ENCODE assay signal across 16 cellular contexts in the genomic region with DNA sequence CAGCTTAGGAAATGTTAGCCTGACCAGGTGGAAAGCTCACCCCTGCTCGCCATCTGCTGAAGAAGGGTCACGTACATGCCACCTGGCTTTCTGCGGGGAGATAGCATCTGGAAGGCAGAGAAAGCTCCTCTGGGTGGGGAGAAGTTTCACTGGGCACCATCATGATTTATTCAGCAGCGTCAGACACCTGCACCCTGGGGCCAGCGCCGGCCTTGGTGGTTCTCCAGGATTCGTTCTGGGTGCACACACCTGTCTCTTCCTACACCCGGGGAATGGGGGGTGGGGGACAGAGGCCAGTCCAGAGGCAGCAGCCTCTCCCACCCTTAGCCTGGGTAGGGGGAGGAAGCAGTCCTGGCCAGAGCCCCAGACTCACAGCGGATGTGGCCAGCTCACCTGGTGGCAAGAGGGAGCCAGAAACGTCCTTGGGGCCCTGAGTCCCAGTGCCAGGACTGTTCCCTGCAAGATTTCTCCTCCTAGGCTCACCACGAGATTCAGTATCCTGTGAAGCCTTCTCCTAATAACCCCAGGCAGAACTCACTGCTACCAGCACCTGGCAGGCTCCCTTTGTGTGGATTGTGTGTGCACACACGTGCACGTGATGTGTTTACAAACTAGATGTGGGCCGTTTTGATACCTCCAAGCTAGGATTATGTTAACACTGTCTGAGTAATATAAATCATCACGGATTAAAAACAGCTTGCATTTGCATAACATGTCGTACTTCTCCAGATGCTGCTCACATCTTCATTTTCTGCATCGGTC. TPM values are rescaled to one million over a fixed set of nuclear protein-coding genes. Genes with fewer than 3 reads are reported as not detected.
DNase-seq lines count a peak whose midpoint lies in the region; ATAC-seq and TF ChIP-seq lines count a peak whose summit lies in the region.
"Had no signal": no experiment of that assay in that cellular context is flagged by ENCODE, and none has a peak within 500 bp of the region (broad histone marks: within the 10 kb centered on the region; RNA-seq: fewer than 3 reads in every experiment).

No MANE protein-coding gene starts in this region.

- DNase-seq in MM.1S (peak; percentile 44), NCI-H526 treated with DMSO at 0.1 percent for 48 hours (lab: John Stamatoyannopoulos, UW) (peak; percentile 85), epidermal melanocyte (ENCODE audit: insufficient read length, low spot score) (no peak), anterior cingulate cortex (lab: John Stamatoyannopoulos, UW) (no peak)
- DNase-seq in CD4-positive, alpha-beta T cell: no peak
- DNase-seq: activated effector memory CD4-positive, alpha-beta T cell treated with Interleukin-2 at 50 U/mL for 16 hours; amniotic stem cell; DMS79 treated with DMSO at 0.1 percent for 48 hours; heart left ventricle; Karpas-422; NCI-H2227 treated with DMSO at 0.1 percent for 48 hours; right lobe of liver had no signal

- H3K9me2 ChIP-seq in MM.1S (replicated peaks; ENCODE audit: insufficient read depth, low read length): no peaks in the 10 kb centered on the region

- H3F3A ChIP-seq in MM.1S (ENCODE audit: insufficient read depth, low read length): no peaks in the 10 kb centered on the region

- H3K36me3 ChIP-seq in BLaER1 (no peaks in the 10 kb centered on the region), MM.1S (replicated peaks; ENCODE audit: insufficient read depth, low read length) (no peaks in the 10 kb centered on the region)
- H3K36me3 ChIP-seq: heart left ventricle, right lobe of liver had no signal

- CTCF ChIA-PET in CD4-positive, alpha-beta T cell (lab: Charles Lee): no interaction called here

- POLR2A ChIA-PET in CD4-positive, alpha-beta T cell (lab: Charles Lee): no interaction called here

- peaks cover 34% of the 10 kb centered on the region for H3K27me3 Mint-ChIP-seq in CD4-positive, alpha-beta T cell

- no peaks in the 10 kb centered on the region for H3K79me2 ChIP-seq in MM.1S (ENCODE audit: low read length)

- H3K27me3 ChIP-seq in BLaER1 (no peaks in the 10 kb centered on the region), MM.1S (replicated peaks; ENCODE audit: insufficient read depth, low read length) (no peaks in the 10 kb centered on the region)
- peaks cover 13% of the 10 kb centered on the region for H3K27me3 ChIP-seq in CD4-positive, alpha-beta T cell (ENCODE audit: control insufficient read depth, insufficient read depth, low read length)
- H3K27me3 ChIP-seq: right lobe of liver had no signal

- TF ChIP-seq CTCF in MM.1S (IDR thresholded peaks at IDR 0.05; ENCODE audit: low read length): 0 out of 2 replicates have a peak, but pooled peaks have one; percentile 4
- TF ChIP-seq CTCF in CD4-positive, alpha-beta T cell (IDR thresholded peaks at IDR 0.05): no peak

- ATAC-seq in esophagus mucosa: peak; percentile 24
- ATAC-seq in GM21381 (IDR thresholded peaks at IDR 0.05; ENCODE audit: unreplicated experiment): no peak
- no peak for ATAC-seq in CD4-positive, alpha-beta T cell (ENCODE audit: poor library complexity)
- ATAC-seq: heart left ventricle, right lobe of liver had no signal

- H3K9me3 ChIP-seq in BLaER1 (no peaks in the 10 kb centered on the region), MM.1S (replicated peaks; ENCODE audit: insufficient read depth, low read length) (no peaks in the 10 kb centered on the region)
- H3K9me3 ChIP-seq in CD4-positive, alpha-beta T cell (ENCODE audit: control insufficient read depth, low read length): no peaks in the 10 kb centered on the region
- H3K9me3 ChIP-seq: heart left ventricle, right lobe of liver had no signal

- H2AFZ ChIP-seq in MM.1S (ENCODE audit: low read length): 0 out of 2 replicates have a peak overlapping the region, but pooled peaks have one; percentile 5

- intact Hi-C loops in CD4-positive, alpha-beta T cell (cut with DNase I, micrococcal nuclease): no loop called here

- H4K20me1 ChIP-seq in BLaER1 (no peaks in the 10 kb centered on the region), MM.1S (ENCODE audit: insufficient read depth, low read length) (no peaks in the 10 kb centered on the region)

- H3K36me3 Mint-ChIP-seq in CD4-positive, alpha-beta T cell (ENCODE audit: low read depth): no peaks in the 10 kb centered on the region
- H3K36me3 Mint-ChIP-seq: mesothelial cell of epicardium had no signal

- no peaks in the 10 kb centered on the region for H3K4me1 Mint-ChIP-seq in CD4-positive, alpha-beta T cell (ENCODE audit: low read depth)

- no peaks in the 10 kb centered on the region for H3K9me3 Mint-ChIP-seq in CD4-positive, alpha-beta T cell
- H3K9me3 Mint-ChIP-seq: mesothelial cell of epicardium had no signal

- H3K9ac ChIP-seq in BLaER1 (no peak overlapping the region), MM.1S (ENCODE audit: low read length) (no peak overlapping the region)

- H3K4me3 ChIP-seq in BLaER1: no peak overlapping the region
- no peak overlapping the region for H3K4me3 ChIP-seq in MM.1S (ENCODE audit: low read length)
- H3K4me3 ChIP-seq: heart left ventricle, right lobe of liver had no signal

- H3K27ac ChIP-seq in BLaER1 (0 out of 2 replicates have a peak overlapping the region, but pooled peaks have one; percentile 22), MM.1S (ENCODE audit: low read length) (no peak overlapping the region)
- H3K27ac ChIP-seq in CD4-positive, alpha-beta T cell (ENCODE audit: low read depth, low read length): no peak overlapping the region
- H3K27ac ChIP-seq: right lobe of liver had no signal

- H3K27ac Mint-ChIP-seq in CD4-positive, alpha-beta T cell: no peak overlapping the region
- H3K27ac Mint-ChIP-seq: mesothelial cell of epicardium had no signal

- H3K4me3 Mint-ChIP-seq in CD4-positive, alpha-beta T cell: no peak overlapping the region
- H3K4me3 Mint-ChIP-seq: mesothelial cell of epicardium had no signal

- H3K4me2 ChIP-seq in BLaER1 (0 out of 2 replicates have a peak overlapping the region, but pooled peaks have one; percentile 26), MM.1S (ENCODE audit: low read depth, low read length) (0 out of 2 replicates have a peak overlapping the region, but pooled peaks have one; percentile 2)

- H3K4me1 ChIP-seq in BLaER1 (peaks cover 62% of the 10 kb centered on the region), MM.1S (ENCODE audit: low read length) (peaks cover 9% of the 10 kb centered on the region; the same call in 1 of the 2 replicates)
- H3K4me1 ChIP-seq: right lobe of liver had no signal

RNA-seq across cellular contexts. Expression of a gene that starts 17.3 kb away (rescaled TPM):
- total RNA-seq in esophagus mucosa: 0.28 TPM
- 1 to 10 TPM; 1.4 to 1.6 TPM for total RNA-seq in CD4-positive, alpha-beta T cell
- total RNA-seq: mesothelial cell of epicardium had no signal

Comparison
In these comparisons a context has a peak if more than half of its experiments do, and no peak if none do; other contexts are left out.
1. DNase-seq: peak in MM.1S (single experiment) and NCI-H526 treated with DMSO at 0.1 percent for 48 hours (single experiment); none in epidermal melanocyte (single experiment), anterior cingulate cortex (0 of 58) and CD4-positive, alpha-beta T cell (0 of 10).